Comparison of ENCODE assay signal across 29 cellular contexts in genomic region chr2:111216811-111217652, GRCh38.
DNase-seq lines count a peak whose midpoint lies in the region; ATAC-seq and TF ChIP-seq lines count a peak whose summit lies in the region.
"Had no signal": no experiment of that assay in that cellular context is flagged by ENCODE, and none has a peak within 500 bp of the region (broad histone marks: within the 10 kb centered on the region; RNA-seq: fewer than 3 reads in every experiment).

No MANE protein-coding gene starts in this region.

- no peak for ATAC-seq in activated CD8-positive, alpha-beta memory T cell treated with anti-CD3 and anti-CD28 coated beads, Interleukin-2, amount 10 ng/mL, durations not matched to agents 7 days and 5 days
- ATAC-seq in left cardiac atrium: peak; percentile 53 to 65
- ATAC-seq: activated T-helper 17 cell treated with anti-CD3 and anti-CD28 coated beads, Interleukin-2, amount 50 U/mL, for 72 hours; CD8-positive, alpha-beta T cell; foreskin keratinocyte; K562; psoas muscle had no signal

- peaks cover 9% of the 10 kb centered on the region for H3K9me3 ChIP-seq in vagina

- H3K27me3 ChIP-seq in vagina (no peaks in the 10 kb centered on the region), H7 (ENCODE audit: control insufficient read depth, insufficient read depth, low read length) (no peaks in the 10 kb centered on the region)
- H3K27me3 ChIP-seq: foreskin keratinocyte, SJSA1 had no signal

- peaks cover 11% of the 10 kb centered on the region for H3K9me3 Mint-ChIP-seq in activated CD8-positive, alpha-beta memory T cell treated with anti-CD3 and anti-CD28 coated beads, Interleukin-2, amount 10 ng/mL, durations not matched to agents 7 days and 5 days (ENCODE audit: low read depth)

- H3K36me3 ChIP-seq in vagina (no peaks in the 10 kb centered on the region), H7 (replicated peaks; ENCODE audit: control insufficient read depth, insufficient read depth, low read length) (no peaks in the 10 kb centered on the region)
- H3K36me3 ChIP-seq: thoracic aorta had no signal

- H3K36me3 Mint-ChIP-seq in activated CD8-positive, alpha-beta memory T cell treated with anti-CD3 and anti-CD28 coated beads, Interleukin-2, amount 10 ng/mL, durations not matched to agents 7 days and 5 days: peaks cover 29% of the 10 kb centered on the region

- TF ChIP-seq CTCF in vagina (IDR thresholded peaks at IDR 0.05): no peak

- H3K4me1 ChIP-seq in vagina: no peaks in the 10 kb centered on the region
- H3K4me1 ChIP-seq: foreskin keratinocyte, psoas muscle had no signal

- no peaks in the 10 kb centered on the region for H3K4me1 Mint-ChIP-seq in activated CD8-positive, alpha-beta memory T cell treated with anti-CD3 and anti-CD28 coated beads, Interleukin-2, amount 10 ng/mL, durations not matched to agents 7 days and 5 days
- H3K4me1 Mint-ChIP-seq: activated naive CD4-positive, alpha-beta T cell treated with anti-CD3 and anti-CD28 coated beads, Interleukin-2, amount 50 U/mL, for 24 hours; activated T-helper 17 cell treated with anti-CD3 and anti-CD28 coated beads, Interleukin-2, amount 50 U/mL, for 72 hours had no signal

- DNase-seq in activated CD8-positive, alpha-beta memory T cell treated with anti-CD3 and anti-CD28 coated beads, Interleukin-2, amount 10 ng/mL, durations not matched to agents 7 days and 5 days: peak; percentile 19
- DNase-seq in activated CD8-positive, alpha-beta memory T cell treated with anti-CD3 and anti-CD28 coated beads for 24 hours: no peak
- DNase-seq in SHP77 (lab: John Stamatoyannopoulos, UW) (peak; percentile 79 to 89), left cardiac atrium (no peak), vagina (ENCODE audit: extremely low spot score in 2 of 2) (peak; percentile 64 to 77), GM03348 (ENCODE audit: low spot score) (no peak), hypothalamus (lab: John Stamatoyannopoulos, UW) (no peak), H7 (no peak)
- DNase-seq: activated CD4-positive, alpha-beta T cell treated with anti-CD3 and anti-CD28 coated beads, Interleukin-2, amount 50 U/mL, for 48 hours; activated CD4-positive, CD25-positive, alpha-beta regulatory T cell; activated CD8-positive, alpha-beta memory T cell treated with anti-CD3 and anti-CD28 coated beads, Interleukin-2, amount 50 U/mL, for 48 hours; CD8-positive, alpha-beta T cell; DMS53; effector memory CD4-positive, alpha-beta T cell; foreskin keratinocyte; H9; naive B cell; NCI-H1105 treated with DMSO at 0.1 percent for 48 hours; NCI-H2081; NCI-H524 treated with DMSO at 0.1 percent for 48 hours; occipital lobe; psoas muscle; T-helper 1 cell had no signal

- no peak overlapping the region for H3K4me3 Mint-ChIP-seq in activated CD8-positive, alpha-beta memory T cell treated with anti-CD3 and anti-CD28 coated beads, Interleukin-2, amount 10 ng/mL, durations not matched to agents 7 days and 5 days
- H3K4me3 Mint-ChIP-seq: activated naive CD4-positive, alpha-beta T cell treated with anti-CD3 and anti-CD28 coated beads, Interleukin-2, amount 50 U/mL, for 24 hours; activated T-helper 17 cell treated with anti-CD3 and anti-CD28 coated beads, Interleukin-2, amount 50 U/mL, for 72 hours; CD8-positive, alpha-beta T cell; H9; stimulated activated naive CD8-positive, alpha-beta T cell treated with anti-CD3 and anti-CD28 coated beads, Interleukin-15, Interleukin-2, amounts not matched to agents 100 ng/mL and 50 ng/mL, for 24 hours had no signal

- peaks cover 10% of the 10 kb centered on the region for H3K27me3 Mint-ChIP-seq in activated CD8-positive, alpha-beta memory T cell treated with anti-CD3 and anti-CD28 coated beads, Interleukin-2, amount 10 ng/mL, durations not matched to agents 7 days and 5 days

- H3K27ac Mint-ChIP-seq in activated CD8-positive, alpha-beta memory T cell treated with anti-CD3 and anti-CD28 coated beads, Interleukin-2, amount 10 ng/mL, durations not matched to agents 7 days and 5 days: no peak overlapping the region
- H3K27ac Mint-ChIP-seq: activated naive CD4-positive, alpha-beta T cell treated with anti-CD3 and anti-CD28 coated beads, Interleukin-2, amount 50 U/mL, for 24 hours; activated T-helper 17 cell treated with anti-CD3 and anti-CD28 coated beads, Interleukin-2, amount 50 U/mL, for 72 hours; CD8-positive, alpha-beta T cell; H9; stimulated activated naive CD8-positive, alpha-beta T cell treated with anti-CD3 and anti-CD28 coated beads, Interleukin-15, Interleukin-2, amounts not matched to agents 100 ng/mL and 50 ng/mL, for 24 hours had no signal

- CTCF ChIA-PET in activated CD8-positive, alpha-beta memory T cell treated with anti-CD3 and anti-CD28 coated beads, Interleukin-2, amount 10 ng/mL, durations not matched to agents 7 days and 5 days (lab: Charles Lee): no interaction called here

- H3K27ac ChIP-seq in vagina: no peak overlapping the region
- H3K27ac ChIP-seq: foreskin keratinocyte, psoas muscle, SJSA1, thoracic aorta had no signal

- H3K4me3 ChIP-seq in vagina: no peak overlapping the region
- no peak overlapping the region for H3K4me3 ChIP-seq in H7 (ENCODE audit: insufficient read depth, low read depth, low read length)
- H3K4me3 ChIP-seq: K562, psoas muscle, SJSA1, thoracic aorta had no signal

- intact Hi-C loops in left cardiac atrium (cut with DNase I): no loop called here
- intact Hi-C loops in vagina (cut with DNase I): no loop called here

- TF ChIP-seq POLR2A in vagina (IDR thresholded peaks at IDR 0.05): no peak

Comparison
In these comparisons a context has a peak if more than half of its experiments do, and no peak if none do; other contexts are left out.
1. DNase-seq: peak in activated CD8-positive, alpha-beta memory T cell treated with anti-CD3 and anti-CD28 coated beads, Interleukin-2, amount 10 ng/mL, durations not matched to agents 7 days and 5 days (single experiment), SHP77 (2 of 2) and vagina (2 of 2); none in activated CD8-positive, alpha-beta memory T cell treated with anti-CD3 and anti-CD28 coated beads for 24 hours (single experiment), left cardiac atrium (single experiment), GM03348 (single experiment), hypothalamus (0 of 51) and H7 (single experiment).